1 cellular context compared by ENCODE assay signal in the genomic region with DNA sequence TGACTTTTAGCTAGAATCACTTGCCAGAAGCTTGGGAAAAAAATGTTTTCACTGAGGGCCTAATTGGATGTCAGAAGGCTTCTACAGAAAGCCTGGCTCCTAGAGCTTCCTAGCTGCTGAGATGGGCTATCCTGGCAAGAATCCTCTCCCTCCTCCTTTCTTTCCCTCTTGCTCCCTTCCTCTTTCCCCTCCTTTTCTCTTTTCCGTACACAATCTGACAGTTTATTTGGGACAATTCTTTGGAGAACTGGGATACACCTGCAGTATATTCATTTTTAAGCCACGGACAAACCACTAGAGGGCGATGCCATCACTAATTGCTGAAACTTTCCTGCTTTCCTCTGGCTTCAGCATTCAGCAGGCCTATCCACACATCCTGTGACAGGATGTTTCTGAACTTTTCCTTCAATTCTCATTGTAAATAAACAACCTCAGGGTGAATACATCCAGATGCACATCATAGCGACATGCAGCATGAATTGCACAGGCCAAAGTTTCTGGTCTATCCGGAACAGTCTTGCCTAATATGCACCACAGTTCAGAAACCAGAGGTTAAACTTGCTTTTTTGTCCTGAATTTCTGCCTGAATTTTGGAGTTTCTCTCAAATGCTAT.
TF ChIP-seq lines count a peak whose summit lies in the region.

No MANE protein-coding gene starts in this region.

TF ChIP-seq in HepG2, 621 proteins besides CTCF, POLR2A, EP300 and RAD21 (continued from another document and continues in another):
- TF ChIP-seq, protein P1, sequence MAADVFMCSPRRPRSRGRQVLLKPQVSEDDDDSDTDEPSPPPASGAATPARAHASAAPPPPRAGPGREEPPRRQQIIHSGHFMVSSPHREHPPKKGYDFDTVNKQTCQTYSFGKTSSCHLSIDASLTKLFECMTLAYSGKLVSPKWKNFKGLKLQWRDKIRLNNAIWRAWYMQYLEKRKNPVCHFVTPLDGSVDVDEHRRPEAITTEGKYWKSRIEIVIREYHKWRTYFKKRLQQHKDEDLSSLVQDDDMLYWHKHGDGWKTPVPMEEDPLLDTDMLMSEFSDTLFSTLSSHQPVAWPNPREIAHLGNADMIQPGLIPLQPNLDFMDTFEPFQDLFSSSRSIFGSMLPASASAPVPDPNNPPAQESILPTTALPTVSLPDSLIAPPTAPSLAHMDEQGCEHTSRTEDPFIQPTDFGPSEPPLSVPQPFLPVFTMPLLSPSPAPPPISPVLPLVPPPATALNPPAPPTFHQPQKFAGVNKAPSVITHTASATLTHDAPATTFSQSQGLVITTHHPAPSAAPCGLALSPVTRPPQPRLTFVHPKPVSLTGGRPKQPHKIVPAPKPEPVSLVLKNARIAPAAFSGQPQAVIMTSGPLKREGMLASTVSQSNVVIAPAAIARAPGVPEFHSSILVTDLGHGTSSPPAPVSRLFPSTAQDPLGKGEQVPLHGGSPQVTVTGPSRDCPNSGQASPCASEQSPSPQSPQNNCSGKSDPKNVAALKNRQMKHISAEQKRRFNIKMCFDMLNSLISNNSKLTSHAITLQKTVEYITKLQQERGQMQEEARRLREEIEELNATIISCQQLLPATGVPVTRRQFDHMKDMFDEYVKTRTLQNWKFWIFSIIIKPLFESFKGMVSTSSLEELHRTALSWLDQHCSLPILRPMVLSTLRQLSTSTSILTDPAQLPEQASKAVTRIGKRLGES (CRISPR knock-in tag; IDR thresholded peaks at IDR 0.05; ENCODE audit: borderline replicate concordance), result no peak
- TF ChIP-seq HES4 (CRISPR knock-in tag; IDR thresholded peaks at IDR 0.05; ENCODE audit: borderline replicate concordance) (no peak), HOXA9 (CRISPR knock-in tag; IDR thresholded peaks at IDR 0.05; ENCODE audit: borderline replicate concordance) (no peak), GATAD1 (CRISPR knock-in tag; IDR thresholded peaks at IDR 0.05) (no peak), ZBTB8A (CRISPR knock-in tag; IDR thresholded peaks at IDR 0.05; ENCODE audit: borderline replicate concordance, low read depth) (no peak), MIER3 (CRISPR knock-in tag; IDR thresholded peaks at IDR 0.05; ENCODE audit: borderline replicate concordance) (no peak; the same call in 1 of the 2 replicates), SUZ12 (IDR thresholded peaks at IDR 0.05; ENCODE audit: low read depth, low read length) (no peak), HNRNPK (IDR thresholded peaks at IDR 0.05; ENCODE audit: low read depth, low read length, poor library complexity, severe bottlenecking) (no peak), MLLT10 (CRISPR knock-in tag; IDR thresholded peaks at IDR 0.05) (no peak), SOX13 (IDR thresholded peaks at IDR 0.05) (no peak), SOX13 (CRISPR knock-in tag; conservative IDR thresholded peaks at IDR 0.05 in 1 of 2, IDR thresholded peaks at IDR 0.05 in 1 of 2) (peak in 1 of 2 experiments; percentile 83; a peak in 2 of 4 replicates), TGIF2 (CRISPR knock-in tag; IDR thresholded peaks at IDR 0.05) (no peak), ZIK1 (CRISPR knock-in tag; IDR thresholded peaks at IDR 0.05; ENCODE audit: borderline replicate concordance, low read depth) (no peak), RFX1 (IDR thresholded peaks at IDR 0.05) (no peak), ADNP (CRISPR knock-in tag; IDR thresholded peaks at IDR 0.05) (no peak), ZNF143 (CRISPR knock-in tag; IDR thresholded peaks at IDR 0.05) (no peak), YY1 (IDR thresholded peaks at IDR 0.05; ENCODE audit: insufficient read depth, insufficient replicate concordance, low read depth, low read length) (no peak), ZNF367 (CRISPR knock-in tag; IDR thresholded peaks at IDR 0.05; ENCODE audit: borderline replicate concordance) (no peak), RELA (CRISPR knock-in tag; IDR thresholded peaks at IDR 0.05) (no peak), ZNF468 (CRISPR knock-in tag; IDR thresholded peaks at IDR 0.05) (no peak), MYNN (CRISPR knock-in tag; IDR thresholded peaks at IDR 0.05; ENCODE audit: low read depth) (no peak), TEAD2 (CRISPR knock-in tag; IDR thresholded peaks at IDR 0.05) (no peak), ZFP62 (CRISPR knock-in tag; IDR thresholded peaks at IDR 0.05) (no peak), SYNCRIP (IDR thresholded peaks at IDR 0.05; ENCODE audit: insufficient read depth, low read depth, low read length) (no peak), ATF7 (IDR thresholded peaks at IDR 0.05) (no peak), ATF7 (CRISPR knock-in tag; IDR thresholded peaks at IDR 0.05) (peak; percentile 47; the same call in 1 of the 2 replicates), GABPA (IDR thresholded peaks at IDR 0.05; ENCODE audit: low read depth, low read length) (no peak), GABPA (CRISPR knock-in tag; IDR thresholded peaks at IDR 0.05; ENCODE audit: low read depth) (peak; percentile 61), MTF1 (CRISPR knock-in tag; IDR thresholded peaks at IDR 0.05) (no peak), ZNF124 (CRISPR knock-in tag; IDR thresholded peaks at IDR 0.05) (no peak), ELF4 (CRISPR knock-in tag; IDR thresholded peaks at IDR 0.05; ENCODE audit: borderline replicate concordance) (no peak), POGZ (CRISPR knock-in tag; IDR thresholded peaks at IDR 0.05) (peak; percentile 48)
- TF ChIP-seq, protein P2, sequence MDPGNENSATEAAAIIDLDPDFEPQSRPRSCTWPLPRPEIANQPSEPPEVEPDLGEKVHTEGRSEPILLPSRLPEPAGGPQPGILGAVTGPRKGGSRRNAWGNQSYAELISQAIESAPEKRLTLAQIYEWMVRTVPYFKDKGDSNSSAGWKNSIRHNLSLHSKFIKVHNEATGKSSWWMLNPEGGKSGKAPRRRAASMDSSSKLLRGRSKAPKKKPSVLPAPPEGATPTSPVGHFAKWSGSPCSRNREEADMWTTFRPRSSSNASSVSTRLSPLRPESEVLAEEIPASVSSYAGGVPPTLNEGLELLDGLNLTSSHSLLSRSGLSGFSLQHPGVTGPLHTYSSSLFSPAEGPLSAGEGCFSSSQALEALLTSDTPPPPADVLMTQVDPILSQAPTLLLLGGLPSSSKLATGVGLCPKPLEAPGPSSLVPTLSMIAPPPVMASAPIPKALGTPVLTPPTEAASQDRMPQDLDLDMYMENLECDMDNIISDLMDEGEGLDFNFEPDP (CRISPR knock-in tag; conservative IDR thresholded peaks at IDR 0.05), result no peak
- TF ChIP-seq, protein P3, sequence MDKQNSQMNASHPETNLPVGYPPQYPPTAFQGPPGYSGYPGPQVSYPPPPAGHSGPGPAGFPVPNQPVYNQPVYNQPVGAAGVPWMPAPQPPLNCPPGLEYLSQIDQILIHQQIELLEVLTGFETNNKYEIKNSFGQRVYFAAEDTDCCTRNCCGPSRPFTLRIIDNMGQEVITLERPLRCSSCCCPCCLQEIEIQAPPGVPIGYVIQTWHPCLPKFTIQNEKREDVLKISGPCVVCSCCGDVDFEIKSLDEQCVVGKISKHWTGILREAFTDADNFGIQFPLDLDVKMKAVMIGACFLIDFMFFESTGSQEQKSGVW (CRISPR knock-in tag; IDR thresholded peaks at IDR 0.05; ENCODE audit: borderline replicate concordance), result no peak
- TF ChIP-seq, protein P4, sequence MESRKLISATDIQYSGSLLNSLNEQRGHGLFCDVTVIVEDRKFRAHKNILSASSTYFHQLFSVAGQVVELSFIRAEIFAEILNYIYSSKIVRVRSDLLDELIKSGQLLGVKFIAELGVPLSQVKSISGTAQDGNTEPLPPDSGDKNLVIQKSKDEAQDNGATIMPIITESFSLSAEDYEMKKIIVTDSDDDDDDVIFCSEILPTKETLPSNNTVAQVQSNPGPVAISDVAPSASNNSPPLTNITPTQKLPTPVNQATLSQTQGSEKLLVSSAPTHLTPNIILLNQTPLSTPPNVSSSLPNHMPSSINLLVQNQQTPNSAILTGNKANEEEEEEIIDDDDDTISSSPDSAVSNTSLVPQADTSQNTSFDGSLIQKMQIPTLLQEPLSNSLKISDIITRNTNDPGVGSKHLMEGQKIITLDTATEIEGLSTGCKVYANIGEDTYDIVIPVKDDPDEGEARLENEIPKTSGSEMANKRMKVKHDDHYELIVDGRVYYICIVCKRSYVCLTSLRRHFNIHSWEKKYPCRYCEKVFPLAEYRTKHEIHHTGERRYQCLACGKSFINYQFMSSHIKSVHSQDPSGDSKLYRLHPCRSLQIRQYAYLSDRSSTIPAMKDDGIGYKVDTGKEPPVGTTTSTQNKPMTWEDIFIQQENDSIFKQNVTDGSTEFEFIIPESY (CRISPR knock-in tag; IDR thresholded peaks at IDR 0.05), result no peak
- TF ChIP-seq, protein P5, sequence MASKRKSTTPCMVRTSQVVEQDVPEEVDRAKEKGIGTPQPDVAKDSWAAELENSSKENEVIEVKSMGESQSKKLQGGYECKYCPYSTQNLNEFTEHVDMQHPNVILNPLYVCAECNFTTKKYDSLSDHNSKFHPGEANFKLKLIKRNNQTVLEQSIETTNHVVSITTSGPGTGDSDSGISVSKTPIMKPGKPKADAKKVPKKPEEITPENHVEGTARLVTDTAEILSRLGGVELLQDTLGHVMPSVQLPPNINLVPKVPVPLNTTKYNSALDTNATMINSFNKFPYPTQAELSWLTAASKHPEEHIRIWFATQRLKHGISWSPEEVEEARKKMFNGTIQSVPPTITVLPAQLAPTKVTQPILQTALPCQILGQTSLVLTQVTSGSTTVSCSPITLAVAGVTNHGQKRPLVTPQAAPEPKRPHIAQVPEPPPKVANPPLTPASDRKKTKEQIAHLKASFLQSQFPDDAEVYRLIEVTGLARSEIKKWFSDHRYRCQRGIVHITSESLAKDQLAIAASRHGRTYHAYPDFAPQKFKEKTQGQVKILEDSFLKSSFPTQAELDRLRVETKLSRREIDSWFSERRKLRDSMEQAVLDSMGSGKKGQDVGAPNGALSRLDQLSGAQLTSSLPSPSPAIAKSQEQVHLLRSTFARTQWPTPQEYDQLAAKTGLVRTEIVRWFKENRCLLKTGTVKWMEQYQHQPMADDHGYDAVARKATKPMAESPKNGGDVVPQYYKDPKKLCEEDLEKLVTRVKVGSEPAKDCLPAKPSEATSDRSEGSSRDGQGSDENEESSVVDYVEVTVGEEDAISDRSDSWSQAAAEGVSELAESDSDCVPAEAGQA (IDR thresholded peaks at IDR 0.05; ENCODE audit: low read depth), result no peak
- TF ChIP-seq, protein P5 (CRISPR knock-in tag; IDR thresholded peaks at IDR 0.05; ENCODE audit: borderline replicate concordance), result no peak
- TF ChIP-seq, protein P6, sequence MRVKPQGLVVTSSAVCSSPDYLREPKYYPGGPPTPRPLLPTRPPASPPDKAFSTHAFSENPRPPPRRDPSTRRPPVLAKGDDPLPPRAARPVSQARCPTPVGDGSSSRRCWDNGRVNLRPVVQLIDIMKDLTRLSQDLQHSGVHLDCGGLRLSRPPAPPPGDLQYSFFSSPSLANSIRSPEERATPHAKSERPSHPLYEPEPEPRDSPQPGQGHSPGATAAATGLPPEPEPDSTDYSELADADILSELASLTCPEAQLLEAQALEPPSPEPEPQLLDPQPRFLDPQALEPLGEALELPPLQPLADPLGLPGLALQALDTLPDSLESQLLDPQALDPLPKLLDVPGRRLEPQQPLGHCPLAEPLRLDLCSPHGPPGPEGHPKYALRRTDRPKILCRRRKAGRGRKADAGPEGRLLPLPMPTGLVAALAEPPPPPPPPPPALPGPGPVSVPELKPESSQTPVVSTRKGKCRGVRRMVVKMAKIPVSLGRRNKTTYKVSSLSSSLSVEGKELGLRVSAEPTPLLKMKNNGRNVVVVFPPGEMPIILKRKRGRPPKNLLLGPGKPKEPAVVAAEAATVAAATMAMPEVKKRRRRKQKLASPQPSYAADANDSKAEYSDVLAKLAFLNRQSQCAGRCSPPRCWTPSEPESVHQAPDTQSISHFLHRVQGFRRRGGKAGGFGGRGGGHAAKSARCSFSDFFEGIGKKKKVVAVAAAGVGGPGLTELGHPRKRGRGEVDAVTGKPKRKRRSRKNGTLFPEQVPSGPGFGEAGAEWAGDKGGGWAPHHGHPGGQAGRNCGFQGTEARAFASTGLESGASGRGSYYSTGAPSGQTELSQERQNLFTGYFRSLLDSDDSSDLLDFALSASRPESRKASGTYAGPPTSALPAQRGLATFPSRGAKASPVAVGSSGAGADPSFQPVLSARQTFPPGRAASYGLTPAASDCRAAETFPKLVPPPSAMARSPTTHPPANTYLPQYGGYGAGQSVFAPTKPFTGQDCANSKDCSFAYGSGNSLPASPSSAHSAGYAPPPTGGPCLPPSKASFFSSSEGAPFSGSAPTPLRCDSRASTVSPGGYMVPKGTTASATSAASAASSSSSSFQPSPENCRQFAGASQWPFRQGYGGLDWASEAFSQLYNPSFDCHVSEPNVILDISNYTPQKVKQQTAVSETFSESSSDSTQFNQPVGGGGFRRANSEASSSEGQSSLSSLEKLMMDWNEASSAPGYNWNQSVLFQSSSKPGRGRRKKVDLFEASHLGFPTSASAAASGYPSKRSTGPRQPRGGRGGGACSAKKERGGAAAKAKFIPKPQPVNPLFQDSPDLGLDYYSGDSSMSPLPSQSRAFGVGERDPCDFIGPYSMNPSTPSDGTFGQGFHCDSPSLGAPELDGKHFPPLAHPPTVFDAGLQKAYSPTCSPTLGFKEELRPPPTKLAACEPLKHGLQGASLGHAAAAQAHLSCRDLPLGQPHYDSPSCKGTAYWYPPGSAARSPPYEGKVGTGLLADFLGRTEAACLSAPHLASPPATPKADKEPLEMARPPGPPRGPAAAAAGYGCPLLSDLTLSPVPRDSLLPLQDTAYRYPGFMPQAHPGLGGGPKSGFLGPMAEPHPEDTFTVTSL (CRISPR knock-in tag; IDR thresholded peaks at IDR 0.05; ENCODE audit: borderline replicate concordance), result peak; percentile 97
- TF ChIP-seq, protein P7, sequence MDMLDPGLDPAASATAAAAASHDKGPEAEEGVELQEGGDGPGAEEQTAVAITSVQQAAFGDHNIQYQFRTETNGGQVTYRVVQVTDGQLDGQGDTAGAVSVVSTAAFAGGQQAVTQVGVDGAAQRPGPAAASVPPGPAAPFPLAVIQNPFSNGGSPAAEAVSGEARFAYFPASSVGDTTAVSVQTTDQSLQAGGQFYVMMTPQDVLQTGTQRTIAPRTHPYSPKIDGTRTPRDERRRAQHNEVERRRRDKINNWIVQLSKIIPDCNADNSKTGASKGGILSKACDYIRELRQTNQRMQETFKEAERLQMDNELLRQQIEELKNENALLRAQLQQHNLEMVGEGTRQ (IDR thresholded peaks at IDR 0.05; ENCODE audit: low read depth, low read length), result no peak
- TF ChIP-seq, protein P7 (CRISPR knock-in tag; IDR thresholded peaks at IDR 0.05; ENCODE audit: borderline replicate concordance), result no peak
